Comparison of ENCODE assay signal across 17 cellular contexts in genomic region chr7:50660830-50661175, GRCh38.
DNase-seq lines count a peak whose midpoint lies in the region; ATAC-seq and TF ChIP-seq lines count a peak whose summit lies in the region.
"Had no signal": no experiment of that assay in that cellular context is flagged by ENCODE, and none has a peak within 500 bp of the region (broad histone marks: within the 10 kb centered on the region; RNA-seq: fewer than 3 reads in every experiment).

No MANE protein-coding gene starts in this region.

- DNase-seq in activated naive CD4-positive, alpha-beta T cell treated with anti-CD3 and anti-CD28 coated beads, Interleukin-2, amount 10 ng/mL, durations not matched to agents 7 days and 5 days: no peak
- DNase-seq in activated naive CD4-positive, alpha-beta T cell treated with anti-CD3 and anti-CD28 coated beads for 36 hours: no peak
- DNase-seq in immature natural killer cell (no peak), NCI-H1417 (lab: John Stamatoyannopoulos, UW) (no peak), OCI-LY7 (ENCODE audit: low spot score) (no peak), mesothelial cell of epicardium (ENCODE audit: low spot score in 2 of 2, unreplicated experiment in 2 of 2) (no peak)
- DNase-seq: foreskin fibroblast; GOT3; midbrain; NCI-H187 treated with DMSO at 0.1 percent for 48 hours; NK-92 treated with Interleukin-12 subunit alpha and Interleukin-12 subunit beta, amount 100 ng/mL, for 24 hours had no signal

- H4K20me1 ChIP-seq in OCI-LY7 (ENCODE audit: insufficient read depth, low read length): no peaks in the 10 kb centered on the region

- ATAC-seq in stimulated activated memory B cell treated with anti-CD40 and anti-IgM and Interleukin-4, amounts not matched to agents 10 μg/mL and 1 μg/mL and 100 μg/mL, for 72 hours: no peak
- ATAC-seq: HepG2 had no signal

- CTCF ChIA-PET in activated naive CD4-positive, alpha-beta T cell treated with anti-CD3 and anti-CD28 coated beads, Interleukin-2, amount 10 ng/mL, durations not matched to agents 7 days and 5 days (lab: Charles Lee): interaction anchor here (1.0 to 2.0 kb wide), 4 partner anchors 28 to 568 kb away, joined by 3 to 8 read pairs (median 4); no protein-coding TSS in a partner anchor
- CTCF ChIA-PET in activated naive CD4-positive, alpha-beta T cell treated with anti-CD3 and anti-CD28 coated beads for 36 hours (lab: Charles Lee): interaction anchor here (1.0 to 3.2 kb wide), 4 partner anchors 15 to 193 kb away, joined by 3 to 13 read pairs (median 8); no protein-coding TSS in a partner anchor
- CTCF ChIA-PET in OCI-LY7 (lab: Charles Lee; ENCODE audit: unreplicated experiment): no interaction called here

- POLR2A ChIA-PET in OCI-LY7 (lab: Charles Lee): no interaction called here

- H3K27ac Mint-ChIP-seq in activated naive CD4-positive, alpha-beta T cell treated with anti-CD3 and anti-CD28 coated beads, Interleukin-2, amount 10 ng/mL, durations not matched to agents 7 days and 5 days: peak overlapping the region; percentile 89
- no peak overlapping the region for H3K27ac Mint-ChIP-seq in activated naive CD4-positive, alpha-beta T cell treated with anti-CD3 and anti-CD28 coated beads for 36 hours
- H3K27ac Mint-ChIP-seq in IgD-negative memory B cell (peak overlapping the region in 2 of 3 donors; percentile 75 to 87), immature natural killer cell (peak overlapping the region in 5 of 6 donors; percentile 26 to 91 (median 77)), mesothelial cell of epicardium (no peak overlapping the region)
- peak overlapping the region; percentile 84 for H3K27ac Mint-ChIP-seq in stimulated activated memory B cell treated with anti-CD40 and anti-IgM and Interleukin-4, amounts not matched to agents 10 μg/mL and 1 μg/mL and 100 μg/mL, for 72 hours

- no peaks in the 10 kb centered on the region for H3K9me3 ChIP-seq in OCI-LY7 (ENCODE audit: low read length)
- H3K9me3 ChIP-seq: upper lobe of left lung had no signal

- peaks cover 69% of the 10 kb centered on the region for H3K4me1 Mint-ChIP-seq in activated naive CD4-positive, alpha-beta T cell treated with anti-CD3 and anti-CD28 coated beads, Interleukin-2, amount 10 ng/mL, durations not matched to agents 7 days and 5 days
- peaks cover 62% of the 10 kb centered on the region for H3K4me1 Mint-ChIP-seq in activated naive CD4-positive, alpha-beta T cell treated with anti-CD3 and anti-CD28 coated beads for 36 hours (ENCODE audit: low read depth)
- H3K4me1 Mint-ChIP-seq in IgD-negative memory B cell (peaks cover 49 to 66% (median 55%) of the 10 kb centered on the region in 3 donors), immature natural killer cell (peaks cover 49 to 50% of the 10 kb centered on the region in 2 donors), mesothelial cell of epicardium (peaks cover 7% of the 10 kb centered on the region)
- H3K4me1 Mint-ChIP-seq in stimulated activated memory B cell treated with anti-CD40 and anti-IgM and Interleukin-4, amounts not matched to agents 10 μg/mL and 1 μg/mL and 100 μg/mL, for 72 hours: peaks cover 70% of the 10 kb centered on the region

- no peaks in the 10 kb centered on the region for H3K9me2 ChIP-seq in OCI-LY7 (ENCODE audit: insufficient read depth, low read length)

- no peak overlapping the region for H2AFZ ChIP-seq in OCI-LY7 (ENCODE audit: low read length)
- H2AFZ ChIP-seq: hepatocyte had no signal

- H3K79me2 ChIP-seq in OCI-LY7 (ENCODE audit: insufficient read depth, low read depth, low read length): no peaks in the 10 kb centered on the region

- no peaks in the 10 kb centered on the region for H3K36me3 ChIP-seq in OCI-LY7 (ENCODE audit: insufficient read depth, low read length)

- no peak overlapping the region for H3K4me2 ChIP-seq in OCI-LY7 (ENCODE audit: low read length)
- H3K4me2 ChIP-seq: hepatocyte had no signal

- peaks cover 2% of the 10 kb centered on the region for H3K36me3 Mint-ChIP-seq in activated naive CD4-positive, alpha-beta T cell treated with anti-CD3 and anti-CD28 coated beads, Interleukin-2, amount 10 ng/mL, durations not matched to agents 7 days and 5 days
- peaks cover 1% of the 10 kb centered on the region for H3K36me3 Mint-ChIP-seq in activated naive CD4-positive, alpha-beta T cell treated with anti-CD3 and anti-CD28 coated beads for 36 hours (ENCODE audit: low read depth)
- H3K36me3 Mint-ChIP-seq in IgD-negative memory B cell (peaks cover 4% of the 10 kb centered on the region), immature natural killer cell (no peaks in the 10 kb centered on the region), mesothelial cell of epicardium (peaks cover 7% of the 10 kb centered on the region)
- H3K36me3 Mint-ChIP-seq in stimulated activated memory B cell treated with anti-CD40 and anti-IgM and Interleukin-4, amounts not matched to agents 10 μg/mL and 1 μg/mL and 100 μg/mL, for 72 hours: no peaks in the 10 kb centered on the region

- BruUV-seq in OCI-LY7 (replicated peaks; lab: Mats Ljungman, UMichigan): no TSS peak

- TF ChIP-seq CTCF in OCI-LY7 (conservative IDR thresholded peaks at IDR 0.05; ENCODE audit: low read length) (no peak), mesothelial cell of epicardium (IDR thresholded peaks at IDR 0.05; ENCODE audit: unreplicated experiment) (no peak)

- peaks cover 15% of the 10 kb centered on the region for H3K4me1 ChIP-seq in OCI-LY7 (ENCODE audit: insufficient read depth, low read length, poor library complexity, severe bottlenecking)

- peak overlapping the region; percentile 3 for H3K4me3 Mint-ChIP-seq in activated naive CD4-positive, alpha-beta T cell treated with anti-CD3 and anti-CD28 coated beads, Interleukin-2, amount 10 ng/mL, durations not matched to agents 7 days and 5 days
- no peak overlapping the region for H3K4me3 Mint-ChIP-seq in activated naive CD4-positive, alpha-beta T cell treated with anti-CD3 and anti-CD28 coated beads for 36 hours
- H3K4me3 Mint-ChIP-seq in IgD-negative memory B cell: peak overlapping the region; percentile 70 to 97 (median 88)
- H3K4me3 Mint-ChIP-seq in immature natural killer cell: peak overlapping the region; percentile 82 to 96 (median 88)
- H3K4me3 Mint-ChIP-seq in stimulated activated memory B cell treated with anti-CD40 and anti-IgM and Interleukin-4, amounts not matched to agents 10 μg/mL and 1 μg/mL and 100 μg/mL, for 72 hours: no peak overlapping the region
- H3K4me3 Mint-ChIP-seq in mesothelial cell of epicardium: no peak overlapping the region

- no peak overlapping the region for H3K4me3 ChIP-seq in OCI-LY7 (ENCODE audit: low read depth, low read length, poor library complexity, severe bottlenecking)
- H3K4me3 ChIP-seq: hepatocyte had no signal

- no peak overlapping the region for H3K27ac ChIP-seq in OCI-LY7 (ENCODE audit: low read depth, low read length, poor library complexity, severe bottlenecking)
- H3K27ac ChIP-seq: hepatocyte, RWPE1 had no signal

- no peaks in the 10 kb centered on the region for H3K9me3 Mint-ChIP-seq in activated naive CD4-positive, alpha-beta T cell treated with anti-CD3 and anti-CD28 coated beads, Interleukin-2, amount 10 ng/mL, durations not matched to agents 7 days and 5 days
- no peaks in the 10 kb centered on the region for H3K9me3 Mint-ChIP-seq in activated naive CD4-positive, alpha-beta T cell treated with anti-CD3 and anti-CD28 coated beads for 36 hours
- H3K9me3 Mint-ChIP-seq in IgD-negative memory B cell: no peaks in the 10 kb centered on the region
- no peaks in the 10 kb centered on the region for H3K9me3 Mint-ChIP-seq in immature natural killer cell
- no peaks in the 10 kb centered on the region for H3K9me3 Mint-ChIP-seq in stimulated activated memory B cell treated with anti-CD40 and anti-IgM and Interleukin-4, amounts not matched to agents 10 μg/mL and 1 μg/mL and 100 μg/mL, for 72 hours
- no peaks in the 10 kb centered on the region for H3K9me3 Mint-ChIP-seq in mesothelial cell of epicardium

- H3K27me3 Mint-ChIP-seq in activated naive CD4-positive, alpha-beta T cell treated with anti-CD3 and anti-CD28 coated beads, Interleukin-2, amount 10 ng/mL, durations not matched to agents 7 days and 5 days: peaks cover 5% of the 10 kb centered on the region
- H3K27me3 Mint-ChIP-seq in activated naive CD4-positive, alpha-beta T cell treated with anti-CD3 and anti-CD28 coated beads for 36 hours (ENCODE audit: low read depth): no peaks in the 10 kb centered on the region
- H3K27me3 Mint-ChIP-seq in IgD-negative memory B cell: peaks cover 12% of the 10 kb centered on the region
- H3K27me3 Mint-ChIP-seq in immature natural killer cell (ENCODE audit: low read depth in 3 of 3): peaks cover 5 to 9% (median 8%) of the 10 kb centered on the region in 3 donors
- H3K27me3 Mint-ChIP-seq in stimulated activated memory B cell treated with anti-CD40 and anti-IgM and Interleukin-4, amounts not matched to agents 10 μg/mL and 1 μg/mL and 100 μg/mL, for 72 hours: peaks cover 9% of the 10 kb centered on the region
- no peaks in the 10 kb centered on the region for H3K27me3 Mint-ChIP-seq in mesothelial cell of epicardium (ENCODE audit: low read depth)

- intact Hi-C loops in activated naive CD4-positive, alpha-beta T cell treated with anti-CD3 and anti-CD28 coated beads for 36 hours (cut with micrococcal nuclease): loop anchor here (1.0 to 5.0 kb wide), 10 partner anchors 28 to 568 kb away; partner anchors contain the start of gene ZPBP
- intact Hi-C loops in OCI-LY7 (cut with micrococcal nuclease; ENCODE audit: unreplicated experiment): loop anchor here (10.0 kb wide), 1 partner anchor 56 kb away; no protein-coding TSS in a partner anchor

Comparison
In these comparisons a context has a peak if more than half of its experiments do, and no peak if none do; other contexts are left out.
1. H3K27ac Mint-ChIP-seq: peak in activated naive CD4-positive, alpha-beta T cell treated with anti-CD3 and anti-CD28 coated beads, Interleukin-2, amount 10 ng/mL, durations not matched to agents 7 days and 5 days (single experiment), IgD-negative memory B cell (2 of 3), immature natural killer cell (5 of 6) and stimulated activated memory B cell treated with anti-CD40 and anti-IgM and Interleukin-4, amounts not matched to agents 10 μg/mL and 1 μg/mL and 100 μg/mL, for 72 hours (single experiment); none in activated naive CD4-positive, alpha-beta T cell treated with anti-CD3 and anti-CD28 coated beads for 36 hours (single experiment) and mesothelial cell of epicardium (single experiment).
2. H3K4me3 Mint-ChIP-seq: peak in activated naive CD4-positive, alpha-beta T cell treated with anti-CD3 and anti-CD28 coated beads, Interleukin-2, amount 10 ng/mL, durations not matched to agents 7 days and 5 days (single experiment), IgD-negative memory B cell (4 of 4) and immature natural killer cell (5 of 5); none in activated naive CD4-positive, alpha-beta T cell treated with anti-CD3 and anti-CD28 coated beads for 36 hours (single experiment), stimulated activated memory B cell treated with anti-CD40 and anti-IgM and Interleukin-4, amounts not matched to agents 10 μg/mL and 1 μg/mL and 100 μg/mL, for 72 hours (single experiment) and mesothelial cell of epicardium (single experiment).